In the genomic region with DNA sequence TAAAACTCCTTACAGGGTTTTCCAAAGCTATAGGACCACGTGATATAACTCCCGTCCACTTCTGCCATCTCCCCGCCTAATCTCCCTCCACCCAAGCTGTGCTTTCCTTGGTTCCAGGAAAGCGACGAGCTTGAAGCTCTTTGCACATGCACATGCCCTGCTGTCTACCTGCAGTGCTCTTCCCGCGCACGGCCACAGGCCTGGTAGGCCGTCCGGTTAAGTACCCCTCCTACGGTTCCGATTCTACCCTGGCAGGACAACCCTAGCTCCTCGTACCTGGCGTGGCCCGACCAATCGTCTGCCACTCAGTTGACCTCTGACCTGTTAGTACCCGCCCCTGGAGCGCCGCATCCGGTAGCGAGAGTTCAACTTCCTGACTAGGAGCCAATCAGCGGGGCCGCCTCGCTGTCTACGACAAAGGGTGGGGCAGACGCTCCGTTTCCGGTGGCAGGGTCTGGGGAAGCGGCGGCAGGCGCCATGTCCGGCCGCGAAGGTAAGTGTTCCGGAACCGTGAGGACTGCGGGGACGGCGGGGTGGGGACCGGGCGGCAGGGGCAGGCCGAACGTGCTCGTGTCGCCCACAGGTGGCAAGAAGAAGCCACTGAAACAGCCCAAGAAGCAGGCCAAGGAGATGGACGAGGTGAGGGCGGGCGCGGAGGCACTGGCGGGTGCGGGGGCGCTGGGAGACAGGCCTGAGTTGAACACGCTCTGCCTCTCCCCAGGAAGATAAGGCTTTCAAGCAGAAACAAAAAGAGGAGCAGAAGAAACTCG, we compare ENCODE assay signal across 8 cellular contexts. TPM values are rescaled to one million over a fixed set of nuclear protein-coding genes. Genes with fewer than 3 reads are reported as not detected.
DNase-seq lines count a peak whose midpoint lies in the region; ATAC-seq and TF ChIP-seq lines count a peak whose summit lies in the region.

A gene with protein sequence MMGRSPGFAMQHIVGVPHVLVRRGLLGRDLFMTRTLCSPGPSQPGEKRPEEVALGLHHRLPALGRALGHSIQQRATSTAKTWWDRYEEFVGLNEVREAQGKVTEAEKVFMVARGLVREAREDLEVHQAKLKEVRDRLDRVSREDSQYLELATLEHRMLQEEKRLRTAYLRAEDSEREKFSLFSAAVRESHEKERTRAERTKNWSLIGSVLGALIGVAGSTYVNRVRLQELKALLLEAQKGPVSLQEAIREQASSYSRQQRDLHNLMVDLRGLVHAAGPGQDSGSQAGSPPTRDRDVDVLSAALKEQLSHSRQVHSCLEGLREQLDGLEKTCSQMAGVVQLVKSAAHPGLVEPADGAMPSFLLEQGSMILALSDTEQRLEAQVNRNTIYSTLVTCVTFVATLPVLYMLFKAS (minus strand): TSS at position 300 of the 770 bp plus-strand sequence. CDS start 4,991 bp downstream, outside the sequence.
A gene (plus strand): TSS at position 438 of the 770 bp plus-strand sequence. CDS start 40 bp downstream, at position 478.

- H3K9ac ChIP-seq in ES-I3 (ENCODE audit: low read depth, low read length) (peak within 1 kb of the TSS; percentile 86), H9 (ENCODE audit: extremely low read depth, insufficient read length, low read length) (peak within 1 kb of the TSS; percentile 95)

- H3K27me3 ChIP-seq in H9 (ENCODE audit: insufficient read depth, low read length) (no peaks in the 10 kb centered on the region), MG63 (no peaks in the 10 kb centered on the region)

- H3K23ac ChIP-seq in H9 (ENCODE audit: insufficient read length, low read depth, low read length), result no peak within 1 kb of the TSS

- H4K91ac ChIP-seq in H9 (ENCODE audit: insufficient read length, low read depth, low read length), result no peak within 1 kb of the TSS

- TF ChIP-seq CTCF in H9 (conservative IDR thresholded peaks at IDR 0.05) (no peak), fibroblast of pulmonary artery (IDR thresholded peaks at IDR 0.05; ENCODE audit: low read length, missing control alignments) (no peak)

- H3K27ac Mint-ChIP-seq in H9, result peak within 1 kb of the TSS; percentile 98 to 99 (median 99)
- H3K27ac Mint-ChIP-seq in natural killer cell treated with Interleukin-12 subunit alpha and Interleukin-12 subunit beta and Interleukin-15 and Interleukin-18, amount 100 ng/mL, for 72 hours, result peak within 1 kb of the TSS; percentile 81 to 89

- peak within 1 kb of the TSS; percentile 52 for H3K56ac ChIP-seq in H9 (ENCODE audit: insufficient read length, low read depth, low read length)

- no peaks in the 10 kb centered on the region for H3K23me2 ChIP-seq in H9 (ENCODE audit: insufficient read length, low read depth, low read length, poor library complexity, severe bottlenecking)

- peaks cover 10% of the 10 kb centered on the region for H3K36me3 ChIP-seq in ES-I3 (ENCODE audit: insufficient read depth, low read length)
- peaks cover 12% of the 10 kb centered on the region for H3K36me3 ChIP-seq in MG63

- H3K27me3 Mint-ChIP-seq in H9 (ENCODE audit: low read depth), result no peaks in the 10 kb centered on the region
- no peaks in the 10 kb centered on the region for H3K27me3 Mint-ChIP-seq in natural killer cell treated with Interleukin-12 subunit alpha and Interleukin-12 subunit beta and Interleukin-15 and Interleukin-18, amount 100 ng/mL, for 72 hours

- H3K79me2 ChIP-seq in H9 (ENCODE audit: insufficient read depth, low read length), result peaks cover 5% of the 10 kb centered on the region; the same call in 1 of the 2 replicates

- H3K18ac ChIP-seq in H9 (ENCODE audit: insufficient read length, low read depth, low read length), result peak within 1 kb of the TSS; percentile 81

- H3K27ac ChIP-seq in H9 (ENCODE audit: insufficient read length, low read depth, low read length), result peak within 1 kb of the TSS; percentile 58

- H3K9me3 Mint-ChIP-seq in H9, result no peaks in the 10 kb centered on the region
- H3K9me3 Mint-ChIP-seq in natural killer cell treated with Interleukin-12 subunit alpha and Interleukin-12 subunit beta and Interleukin-15 and Interleukin-18, amount 100 ng/mL, for 72 hours, result no peaks in the 10 kb centered on the region

- peaks cover 18 to 49% (median 26%) of the 10 kb centered on the region in 3 experiments; a peak in 6 of 7 replicates for H3K36me3 Mint-ChIP-seq in H9 (ENCODE audit: insufficient read depth in 1 of 3, low read depth in 3 of 3)
- peaks cover 6% of the 10 kb centered on the region for H3K36me3 Mint-ChIP-seq in natural killer cell treated with Interleukin-12 subunit alpha and Interleukin-12 subunit beta and Interleukin-15 and Interleukin-18, amount 100 ng/mL, for 72 hours

- H3T11ph ChIP-seq in H9 (ENCODE audit: low read length), result no peak within 1 kb of the TSS

- no peak within 1 kb of the TSS for H4K8ac ChIP-seq in H9 (replicated peaks; ENCODE audit: insufficient read length, low read depth, low read length)

- WGBS in H9 (ENCODE audit: extremely low coverage, insufficient read length, low lambda C conversion rate), result no CpG with 5 or more reads among the region's 54 CpGs

- H3K4me1 Mint-ChIP-seq in H9, result peaks cover 9 to 19% of the 10 kb centered on the region in 2 experiments
- peaks cover 24 to 31% of the 10 kb centered on the region in 2 donors for H3K4me1 Mint-ChIP-seq in natural killer cell treated with Interleukin-12 subunit alpha and Interleukin-12 subunit beta and Interleukin-15 and Interleukin-18, amount 100 ng/mL, for 72 hours (ENCODE audit: low read depth in 2 of 2)

- no peak within 1 kb of the TSS for H4K5ac ChIP-seq in H9 (ENCODE audit: insufficient read length, low read depth, low read length)

- no peak within 1 kb of the TSS for H2BK12ac ChIP-seq in H9 (ENCODE audit: insufficient read length, low read depth, low read length)

- no peak within 1 kb of the TSS for H2BK20ac ChIP-seq in H9 (ENCODE audit: low read depth, low read length, poor library complexity, severe bottlenecking)

- H2BK15ac ChIP-seq in H9 (ENCODE audit: low read depth, low read length), result no peak within 1 kb of the TSS

- peak within 1 kb of the TSS; percentile 33 for H2AFZ ChIP-seq in H9 (ENCODE audit: low read length)

- H2BK120ac ChIP-seq in H9 (ENCODE audit: low read depth, low read length, poor library complexity, severe bottlenecking), result no peak within 1 kb of the TSS

- no peaks in the 10 kb centered on the region for H4K20me1 ChIP-seq in H9 (ENCODE audit: control insufficient read depth, insufficient read depth, insufficient read length)

- no peak within 1 kb of the TSS for H2AK5ac ChIP-seq in H9 (ENCODE audit: insufficient read length, low read length)

- H3K4me2 ChIP-seq in H9 (ENCODE audit: insufficient read depth, insufficient read length, low read length), result peak within 1 kb of the TSS; percentile 90

- H3K4me3 ChIP-seq in MG63 (peak within 1 kb of the TSS; percentile 93), fibroblast of pulmonary artery (replicated peaks; ENCODE audit: low read depth, low read length) (peak within 1 kb of the TSS; percentile 95)

- no peak within 1 kb of the TSS for H2BK5ac ChIP-seq in H9 (ENCODE audit: insufficient read length, low read length)

- peaks cover 5% of the 10 kb centered on the region for H3K79me1 ChIP-seq in H9 (ENCODE audit: insufficient read depth, low read depth, low read length, poor library complexity, severe bottlenecking)

- H3K9me3 ChIP-seq in ES-I3 (ENCODE audit: control insufficient read depth, insufficient read depth, low read length) (no peaks in the 10 kb centered on the region), H9 (ENCODE audit: control insufficient read depth, low read depth, low read length) (no peaks in the 10 kb centered on the region), MG63 (no peaks in the 10 kb centered on the region)

- ATAC-seq in natural killer cell treated with Interleukin-12 subunit alpha and Interleukin-12 subunit beta and Interleukin-15 and Interleukin-18, amount 100 ng/mL, for 72 hours, result peak; percentile 99 to 100
- ATAC-seq in stimulated activated naive CD8-positive, alpha-beta T cell treated with anti-CD3 and anti-CD28 coated beads, Interleukin-15, Interleukin-2, amounts not matched to agents 100 U/mL and 50 U/mL, for 24 hours, result peak; percentile 99

- H3K14ac ChIP-seq in H9 (ENCODE audit: insufficient read depth, low read length), result peak within 1 kb of the TSS; percentile 94

- peaks cover 7% of the 10 kb centered on the region; the same call in 1 of the 2 replicates for H3K4me1 ChIP-seq in ES-I3 (ENCODE audit: insufficient read depth, low read length)
- H3K4me1 ChIP-seq in H9 (ENCODE audit: insufficient read depth, low read length), result peaks cover 3% of the 10 kb centered on the region; the same call in 1 of the 2 replicates

- H3K4ac ChIP-seq in H9 (ENCODE audit: low read depth, low read length), result no peak within 1 kb of the TSS

- H3K4me3 Mint-ChIP-seq in H9, result peak within 1 kb of the TSS; percentile 93 to 99
- peak within 1 kb of the TSS; percentile 98 for H3K4me3 Mint-ChIP-seq in natural killer cell treated with Interleukin-12 subunit alpha and Interleukin-12 subunit beta and Interleukin-15 and Interleukin-18, amount 100 ng/mL, for 72 hours

- DNase-seq in H9 (peak; percentile 99), MG63 (peak; percentile 94), SHP77 treated with DMSO at 0.1 percent for 48 hours (lab: John Stamatoyannopoulos, UW) (peak; percentile 95), fibroblast of pulmonary artery (ENCODE audit: low read depth) (peak; percentile 95)
- DNase-seq in activated effector memory CD4-positive, alpha-beta T cell treated with anti-CD3 and anti-CD28 coated beads, Interleukin-2, amount 50 U/mL, for 16 hours, result peak; percentile 100
- peak; percentile 98 for DNase-seq in natural killer cell treated with Interleukin-12 subunit alpha and Interleukin-12 subunit beta and Interleukin-15 and Interleukin-18, amount 100 ng/mL, for 72 hours (ENCODE audit: low spot score)
- peak; percentile 98 for DNase-seq in stimulated activated naive CD8-positive, alpha-beta T cell treated with anti-CD3 and anti-CD28 coated beads, Interleukin-15, Interleukin-2, amounts not matched to agents 100 U/mL and 50 U/mL, for 24 hours

RNA-seq across cellular contexts. Expression of the first gene that starts in this region (rescaled TPM):
- total RNA-seq in H9 (2021), result 20.0 and 22.0 TPM in 2 replicates
- 26.9 and 28.6 TPM in 2 replicates for total RNA-seq in MG63 (2014; rRNA removed; shearing (Covaris generic); ENCODE audit: low replicate concordance)
- total RNA-seq in natural killer cell treated with Interleukin-12 subunit alpha and Interleukin-12 subunit beta and Interleukin-15 and Interleukin-18, amount 100 ng/mL, for 72 hours, result 10 to 100 TPM; 13.0 to 23.3 TPM

RNA-seq across cellular contexts. Expression of the second gene that starts in this region (rescaled TPM):
- 305 and 309 TPM in 2 replicates for total RNA-seq in H9 (2021)
- 316 and 348 TPM in 2 replicates for total RNA-seq in MG63 (2014; rRNA removed; shearing (Covaris generic); ENCODE audit: low replicate concordance)
- total RNA-seq in natural killer cell treated with Interleukin-12 subunit alpha and Interleukin-12 subunit beta and Interleukin-15 and Interleukin-18, amount 100 ng/mL, for 72 hours, result 100 to 1,000 TPM; 202 to 217 TPM

Comparison
In these comparisons a context has a peak if more than half of its experiments do, and no peak if none do; other contexts are left out.
1. Peak in every context shown above with its lines: DNase-seq, ATAC-seq, H3K4me3 ChIP-seq and H3K27ac ChIP-seq.